In genomic region chr17:1474402-1475189, GRCh38 we compare ENCODE assay signal across 8 cellular contexts. TPM values are rescaled to one million over a fixed set of nuclear protein-coding genes. Genes with fewer than 3 reads are reported as not detected.
DNase-seq lines count a peak whose midpoint lies in the region; ATAC-seq, FAIRE-seq and TF ChIP-seq lines count a peak whose summit lies in the region.

No MANE protein-coding gene starts in this region.

- no peak for TF ChIP-seq CTCF in A673 (conservative IDR thresholded peaks at IDR 0.05; ENCODE audit: low read depth, low read length)

- H3K4me3 ChIP-seq in A673 (ENCODE audit: low read depth, low read length, poor library complexity, severe bottlenecking): no peak overlapping the region

- intact Hi-C loops in A673 (cut with micrococcal nuclease; ENCODE audit: unreplicated experiment): no loop called here

- H3K4me1 ChIP-seq in A673 (ENCODE audit: insufficient read depth, low read length, poor library complexity, severe bottlenecking): peaks cover 14% of the 10 kb centered on the region

- no peaks in the 10 kb centered on the region for H3K9me3 ChIP-seq in A673 (ENCODE audit: low read depth, low read length, poor library complexity, severe bottlenecking)

- no peak overlapping the region for H3K27ac ChIP-seq in A673 (ENCODE audit: low read depth, low read length, poor library complexity, severe bottlenecking)

- H3K36me3 ChIP-seq in A673 (ENCODE audit: insufficient read depth, low read length, poor library complexity, severe bottlenecking): peaks cover 46% of the 10 kb centered on the region

- DNase-seq in GM12892 (ENCODE audit: insufficient read length) (peak; percentile 84), lung microvascular endothelial cell (ENCODE audit: low read depth in 2 of 2) (peak; percentile 63 to 65), AG08395 (ENCODE audit: low spot score) (no peak), A673 (ENCODE audit: low spot score) (no peak), amniotic stem cell (lab: John Stamatoyannopoulos, UW) (no peak)
- no peak for DNase-seq in stimulated activated CD4-positive, alpha-beta T cell treated with anti-CD3 and anti-CD28 coated beads, Interleukin-15, amount 100 ng/mL, for 24 hours

- peak; percentile 62; the same call in 1 of the 2 replicates for TF ChIP-seq POLR2A in GM12892 (IDR thresholded peaks at IDR 0.05; ENCODE audit: low read depth, low read length)

- no peaks in the 10 kb centered on the region for H3K27me3 ChIP-seq in A673 (replicated peaks; ENCODE audit: insufficient read depth, low read depth, low read length, poor library complexity)

- POLR2A ChIA-PET in A673 (lab: Charles Lee; ENCODE audit: low non-redundant PET): no interaction called here

- FAIRE-seq in GM12892 (lab: Jason Lieb, UNC): peak; percentile 98

- no TSS peak for BruUV-seq in A673 (replicated peaks; lab: Mats Ljungman, UMichigan)

- peak; percentile 52 for ATAC-seq in GM21515 (IDR thresholded peaks at IDR 0.05; ENCODE audit: unreplicated experiment)
- ATAC-seq in HG03457 (IDR thresholded peaks at IDR 0.05; ENCODE audit: unreplicated experiment): peak; percentile 49

- CTCF ChIA-PET in A673 (lab: Charles Lee): no interaction called here

RNA-seq across cellular contexts. Expression of gene MYO1C, which starts 17.9 kb away (rescaled TPM):
- 38.4 TPM for polyA plus RNA-seq in GM12892 (2012; ENCODE audit: missing spikeins)
- total RNA-seq in lung microvascular endothelial cell: 113 and 134 TPM in 2 replicates
- total RNA-seq in A673 (2021): 101 and 103 TPM in 2 replicates

RNA-seq across cellular contexts. Expression of gene CRK, which starts 18.6 kb away (rescaled TPM):
- polyA plus RNA-seq in GM12892 (2012; ENCODE audit: missing spikeins): 7.4 TPM
- total RNA-seq in lung microvascular endothelial cell (81.7 and 95.8 TPM in 2 replicates), A673 (2021) (85.9 and 86.5 TPM in 2 replicates)

RNA-seq across cellular contexts. Expression of gene INPP5K, which starts 41.8 kb away (rescaled TPM):
- polyA plus RNA-seq in GM12892 (2012; ENCODE audit: missing spikeins): 10.1 TPM
- 47.3 and 47.8 TPM in 2 replicates for total RNA-seq in lung microvascular endothelial cell
- 26.2 and 27.5 TPM in 2 replicates for total RNA-seq in A673 (2021)

Comparison
In these comparisons a context has a peak if more than half of its experiments do, and no peak if none do; other contexts are left out.
1. DNase-seq: peak in GM12892 (single experiment) and lung microvascular endothelial cell (2 of 2); none in AG08395 (single experiment), A673 (single experiment), stimulated activated CD4-positive, alpha-beta T cell treated with anti-CD3 and anti-CD28 coated beads, Interleukin-15, amount 100 ng/mL, for 24 hours (single experiment) and amniotic stem cell (single experiment).